In genomic region chrX:33211356-33212254, GRCh38 we compare ENCODE assay signal across 10 cellular contexts. TPM values are rescaled to one million over a fixed set of nuclear protein-coding genes. Genes with fewer than 3 reads are reported as not detected.
DNase-seq lines count a peak whose midpoint lies in the region; ATAC-seq and TF ChIP-seq lines count a peak whose summit lies in the region.
"Had no signal": no experiment of that assay in that cellular context is flagged by ENCODE, and none has a peak within 500 bp of the region (broad histone marks: within the 10 kb centered on the region; RNA-seq: fewer than 3 reads in every experiment).

DMD (minus strand) TSS chrX:33211549; CDS start chrX:33211312, 237 bp downstream.

- no peak for TF ChIP-seq EP300 in esophagus muscularis mucosa (IDR thresholded peaks at IDR 0.05)

- intact Hi-C loops in esophagus muscularis mucosa (cut with DNase I): no loop called here

- H3K4me3 ChIP-seq in MG63 (peak within 1 kb of the TSS; percentile 53), esophagus muscularis mucosa (peak within 1 kb of the TSS; percentile 45 to 56 (median 51))

- peaks cover 0 to 6% (median 3%) of the 10 kb centered on the region in 4 donors for H3K4me1 ChIP-seq in esophagus muscularis mucosa

- H3K27ac ChIP-seq in esophagus muscularis mucosa (replicated peaks in 1 of 4): peak within 1 kb of the TSS; percentile 62 to 82 (median 74)

- H3K27me3 ChIP-seq in MG63 (no peaks in the 10 kb centered on the region), esophagus muscularis mucosa (no peaks in the 10 kb centered on the region)

- no peaks in the 10 kb centered on the region for H3K9me3 ChIP-seq in MG63
- H3K9me3 ChIP-seq in esophagus muscularis mucosa: no peaks in the 10 kb centered on the region

- H3K36me3 ChIP-seq in MG63 (no peaks in the 10 kb centered on the region; the same call in 1 of the 2 replicates), esophagus muscularis mucosa (no peaks in the 10 kb centered on the region)

- peak in 1 of 3 experiments; percentile 2 for TF ChIP-seq CTCF in esophagus muscularis mucosa (IDR thresholded peaks at IDR 0.05)

- TF ChIP-seq POLR2A in esophagus muscularis mucosa (IDR thresholded peaks at IDR 0.05; ENCODE audit: low read depth): no peak

- 12% methylated on average over 6 of the region's 6 CpGs for WGBS in esophagus muscularis mucosa

- DNase-seq in MG63: peak; percentile 72
- peak; percentile 89 for DNase-seq in esophagus muscularis mucosa (ENCODE audit: extremely low spot score)
- peak; percentile 3 to 63 for DNase-seq in lung microvascular endothelial cell (ENCODE audit: low read depth in 2 of 2)
- DNase-seq in stromal cell of bone marrow (ENCODE audit: low read depth): peak; percentile 29
- no peak for DNase-seq in DMS53 treated with DMSO at 0.1 percent for 48 hours (lab: John Stamatoyannopoulos, UW; ENCODE audit: unreplicated experiment)
- no peak for DNase-seq in stimulated activated naive CD4-positive, alpha-beta T cell (lab: John Stamatoyannopoulos, UW)
- DNase-seq: activated naive CD8-positive, alpha-beta T cell treated with anti-CD3 and anti-CD28 coated beads, Interleukin-2, amount 10 ng/mL, durations not matched to agents 7 days and 5 days had no signal

- no peak for ATAC-seq in HG03378 (IDR thresholded peaks at IDR 0.05; ENCODE audit: unreplicated experiment)
- no peak for ATAC-seq in HG02623 (IDR thresholded peaks at IDR 0.05; ENCODE audit: unreplicated experiment)
- ATAC-seq: Panc1 had no signal

RNA-seq across cellular contexts. Expression of gene DMD, which starts in this region (rescaled TPM):
- total RNA-seq in MG63 (2014; rRNA removed; shearing (Covaris generic); ENCODE audit: low replicate concordance): 11.5 and 14.4 TPM in 2 replicates
- 100 to 1,000 TPM; 127 to 210 (median 188) TPM for total RNA-seq in esophagus muscularis mucosa
- total RNA-seq in lung microvascular endothelial cell: 2.0 and 3.8 TPM in 2 replicates

Comparison
In these comparisons a context has a peak if more than half of its experiments do, and no peak if none do; other contexts are left out.
1. DNase-seq: peak in MG63 (single experiment), esophagus muscularis mucosa (single experiment), lung microvascular endothelial cell (2 of 2) and stromal cell of bone marrow (single experiment); none in DMS53 treated with DMSO at 0.1 percent for 48 hours (single experiment) and stimulated activated naive CD4-positive, alpha-beta T cell (0 of 6).